8 cellular contexts compared by ENCODE assay signal in the genomic region with DNA sequence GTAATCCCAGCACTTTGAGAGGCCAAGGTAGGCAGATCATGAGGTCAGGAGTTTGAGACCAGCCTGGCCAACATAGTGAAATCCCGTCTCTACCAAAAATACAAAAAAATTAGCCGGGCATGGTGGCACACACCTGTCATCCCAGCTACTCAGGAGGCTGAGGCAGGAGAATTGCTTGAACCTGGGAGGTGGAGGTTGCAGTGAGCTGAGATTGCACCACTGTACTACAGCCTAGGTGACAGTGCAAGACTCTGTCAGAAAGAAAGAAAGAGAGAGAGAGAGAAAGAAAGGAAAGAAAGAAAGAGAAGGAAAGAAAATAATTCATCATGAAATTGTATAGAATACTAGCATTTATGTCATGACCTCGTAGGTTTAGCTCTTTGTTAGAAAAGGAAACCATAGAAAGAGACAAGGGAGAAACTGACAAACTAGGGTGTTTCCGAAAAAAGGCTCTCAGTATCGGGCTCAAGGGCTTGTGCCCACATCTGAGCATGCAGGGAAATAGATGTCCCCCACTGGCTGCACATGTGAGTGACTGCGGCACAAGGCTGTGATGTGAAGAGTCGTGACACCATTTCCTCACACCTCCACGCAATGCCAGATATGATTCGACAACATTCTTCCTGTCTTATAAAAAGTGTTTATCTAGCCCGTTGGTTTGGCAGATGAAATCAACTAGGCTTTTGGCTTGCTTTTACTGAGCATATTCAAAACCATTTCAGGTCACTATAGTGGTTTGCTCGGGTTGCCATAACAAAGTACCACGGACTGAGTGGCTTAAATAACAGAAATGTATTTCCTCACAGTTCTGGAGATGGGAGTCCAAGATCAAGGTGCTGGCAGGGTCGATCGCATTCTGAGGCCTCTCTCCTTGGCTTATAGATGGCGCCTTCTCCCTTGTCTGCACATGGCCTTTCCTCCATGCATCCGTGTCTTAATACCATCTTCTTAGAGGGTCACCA. TPM values are rescaled to one million over a fixed set of nuclear protein-coding genes. Genes with fewer than 3 reads are reported as not detected.
A peak's percentile ranks its signal among the peaks of the same experiment; 100 is the strongest.
DNase-seq lines count a peak whose midpoint lies in the region; ATAC-seq and TF ChIP-seq lines count a peak whose summit lies in the region.

No MANE protein-coding gene starts in this region.

- no peak overlapping the region for H4K8ac ChIP-seq in mesendoderm (ENCODE audit: low read depth, low read length)

- H3F3A ChIP-seq in SK-N-SH (replicated peaks; ENCODE audit: insufficient read depth): peaks cover 9% of the 10 kb centered on the region

- TF ChIP-seq RAD21 in SK-N-SH (IDR thresholded peaks at IDR 0.05; ENCODE audit: low read length): no peak

- TF ChIP-seq EP300 in SK-N-SH (IDR thresholded peaks at IDR 0.05; ENCODE audit: borderline replicate concordance in 1 of 2, low read depth in 1 of 2, low read length in 1 of 2): no peak

- peaks cover 31% of the 10 kb centered on the region for H3K36me3 Mint-ChIP-seq in activated B cell treated with CpG ODN at 0.5 μM for 24 hours (ENCODE audit: low read depth)

- H2AK5ac ChIP-seq in mesendoderm (ENCODE audit: low read length): no peak overlapping the region

- H3K9me2 ChIP-seq in SK-N-SH: no peaks in the 10 kb centered on the region

- H4K5ac ChIP-seq in mesendoderm (ENCODE audit: low read length): no peak overlapping the region

- H3K4ac ChIP-seq in mesendoderm (ENCODE audit: low read depth, low read length): no peak overlapping the region

- no peak overlapping the region for H2AFZ ChIP-seq in SK-N-SH (ENCODE audit: low read depth)

- peak; percentile 44 for DNase-seq in GF-D8 (lab: John Stamatoyannopoulos, UW)
- DNase-seq in activated B cell treated with CpG ODN at 0.5 μM for 24 hours: no peak
- DNase-seq in colonic mucosa: peak; percentile 37
- no peak for DNase-seq in SK-N-SH
- DNase-seq in mesendoderm: no peak
- DNase-seq in NCI-H345 (lab: John Stamatoyannopoulos, UW): no peak

- H3K79me2 ChIP-seq in SK-N-SH (ENCODE audit: insufficient read depth): no peaks in the 10 kb centered on the region
- no peaks in the 10 kb centered on the region for H3K79me2 ChIP-seq in mesendoderm (ENCODE audit: control insufficient read depth, insufficient read depth, low read length)

- H3K9me3 Mint-ChIP-seq in activated B cell treated with CpG ODN at 0.5 μM for 24 hours: no peaks in the 10 kb centered on the region

- WGBS in SK-N-SH (ENCODE audit: low lambda C conversion rate): 78% methylated on average over 16 of the region's 16 CpGs
- no CpG with 5 or more reads among the region's 16 CpGs for WGBS in mesendoderm (ENCODE audit: extremely low coverage, insufficient coverage, low lambda C conversion rate)

- ATAC-seq in HG02798 (IDR thresholded peaks at IDR 0.05; ENCODE audit: poor library complexity, unreplicated experiment): peak; percentile 41
- peak; percentile 32 for ATAC-seq in activated B cell treated with CpG ODN at 0.5 μM for 24 hours (ENCODE audit: low read depth)

- no peaks in the 10 kb centered on the region for H3K79me1 ChIP-seq in mesendoderm (ENCODE audit: low read length)

- POLR2A ChIA-PET in activated B cell treated with CpG ODN at 0.5 μM for 24 hours (lab: Charles Lee): interaction anchor here (0.6 to 3.4 kb wide), 4 partner anchors 32 to 211 kb away, joined by 3 to 19 read pairs (median 4); a partner anchor contains a TSS
- POLR2A ChIA-PET in SK-N-SH (lab: Yijun Ruan, JAX): no interaction called here

- peak overlapping the region; percentile 84 for H3K4me3 Mint-ChIP-seq in activated B cell treated with CpG ODN at 0.5 μM for 24 hours

- CTCF ChIA-PET in activated B cell treated with CpG ODN at 0.5 μM for 24 hours (lab: Charles Lee): interaction anchor here (0.9 to 8.5 kb wide), 2 partner anchors 84 to 134 kb away, joined by 3 to 169 read pairs; a partner anchor contains a TSS
- CTCF ChIA-PET in SK-N-SH (lab: Yijun Ruan, JAX): interaction anchor here (0.9 kb wide), 1 partner anchor 85 kb away, joined by 4 read pairs; no protein-coding TSS in a partner anchor

- H3K36me3 ChIP-seq in colonic mucosa (no peaks in the 10 kb centered on the region), skeletal muscle satellite cell (ENCODE audit: insufficient read depth, low read length) (peaks cover 11% of the 10 kb centered on the region), SK-N-SH (replicated peaks in 1 of 2; ENCODE audit: control insufficient read depth in 1 of 2, insufficient read depth in 2 of 2, low read length in 1 of 2) (no peaks in the 10 kb centered on the region), mesendoderm (ENCODE audit: control insufficient read depth, insufficient read depth, low read length) (no peaks in the 10 kb centered on the region)

- H3K27me3 ChIP-seq in colonic mucosa (no peaks in the 10 kb centered on the region), skeletal muscle satellite cell (ENCODE audit: control insufficient read depth, insufficient read depth, low read length) (no peaks in the 10 kb centered on the region), SK-N-SH (ENCODE audit: insufficient read depth) (no peaks in the 10 kb centered on the region), mesendoderm (ENCODE audit: insufficient read depth, low read length, poor library complexity) (no peaks in the 10 kb centered on the region)

- no peak overlapping the region for H3K18ac ChIP-seq in mesendoderm (ENCODE audit: low read length)

- no peak overlapping the region for H3K23ac ChIP-seq in mesendoderm (ENCODE audit: low read length)

- peak overlapping the region; percentile 72 for H3K4me2 ChIP-seq in skeletal muscle satellite cell (ENCODE audit: low read length)
- H3K4me2 ChIP-seq in SK-N-SH: no peak overlapping the region
- H3K4me2 ChIP-seq in mesendoderm (ENCODE audit: low read length): no peak overlapping the region

- H3K9ac ChIP-seq in colonic mucosa (ENCODE audit: low read depth in 2 of 2, low read length in 2 of 2) (peak overlapping the region; percentile 31 to 43), skeletal muscle satellite cell (ENCODE audit: low read depth, low read length) (peak overlapping the region; percentile 91), SK-N-SH (no peak overlapping the region), mesendoderm (ENCODE audit: low read length) (no peak overlapping the region)

- H2BK15ac ChIP-seq in mesendoderm (replicated peaks; ENCODE audit: low read depth): no peak overlapping the region

- peaks cover 63% of the 10 kb centered on the region for H3K4me1 Mint-ChIP-seq in activated B cell treated with CpG ODN at 0.5 μM for 24 hours

- H3K4me1 ChIP-seq in colonic mucosa: no peaks in the 10 kb centered on the region
- H3K4me1 ChIP-seq in skeletal muscle satellite cell (ENCODE audit: control insufficient read depth, insufficient read depth, low read length): peaks cover 44% of the 10 kb centered on the region
- no peaks in the 10 kb centered on the region for H3K4me1 ChIP-seq in SK-N-SH (ENCODE audit: control insufficient read depth in 1 of 2, insufficient read depth in 2 of 2, low read depth in 1 of 2, low read length in 1 of 2)
- H3K4me1 ChIP-seq in mesendoderm (ENCODE audit: control insufficient read depth, low read depth, low read length): peaks cover 3% of the 10 kb centered on the region

- intact Hi-C loops in activated B cell treated with CpG ODN at 0.5 μM for 24 hours (cut with micrococcal nuclease) (loop anchor here (1.0 to 10.0 kb wide), 7 partner anchors 29 to 758 kb away; a partner anchor contains a TSS), colonic mucosa (cut with DNase I) (loop anchor here (5.0 kb wide), 1 partner anchor 83 kb away; no protein-coding TSS in a partner anchor)

- H3K56ac ChIP-seq in mesendoderm (ENCODE audit: low read length): no peak overlapping the region

- H3K4me3 ChIP-seq in colonic mucosa: peak overlapping the region; percentile 34
- peak overlapping the region; percentile 72 for H3K4me3 ChIP-seq in skeletal muscle satellite cell (ENCODE audit: low read length)
- H3K4me3 ChIP-seq in SK-N-SH (ENCODE audit: low read depth in 2 of 2, low read length in 1 of 2): no peak overlapping the region
- no peak overlapping the region for H3K4me3 ChIP-seq in mesendoderm (ENCODE audit: low read length)

- peak overlapping the region; percentile 95 for H3K27ac Mint-ChIP-seq in activated B cell treated with CpG ODN at 0.5 μM for 24 hours

- H3K9me3 ChIP-seq in colonic mucosa (no peaks in the 10 kb centered on the region), skeletal muscle satellite cell (replicated peaks; ENCODE audit: low read length) (no peaks in the 10 kb centered on the region), SK-N-SH (no peaks in the 10 kb centered on the region)

- no peaks in the 10 kb centered on the region for H4K20me1 ChIP-seq in SK-N-SH (ENCODE audit: insufficient read depth)

- no peak overlapping the region for H2BK5ac ChIP-seq in mesendoderm (ENCODE audit: low read length)

- H3K27me3 Mint-ChIP-seq in activated B cell treated with CpG ODN at 0.5 μM for 24 hours: no peaks in the 10 kb centered on the region

- no peak for TF ChIP-seq CTCF in activated B cell treated with CpG ODN at 0.5 μM for 24 hours (IDR thresholded peaks at IDR 0.05)
- TF ChIP-seq CTCF in colonic mucosa (IDR thresholded peaks at IDR 0.05): no peak
- no peak for TF ChIP-seq CTCF in SK-N-SH (IDR thresholded peaks at IDR 0.05)

- no peak overlapping the region for H2BK120ac ChIP-seq in mesendoderm (ENCODE audit: low read depth, low read length)

- H3K27ac ChIP-seq in colonic mucosa (peak overlapping the region; percentile 81), SK-N-SH (ENCODE audit: low read depth in 2 of 2, low read length in 1 of 2) (no peak overlapping the region), mesendoderm (ENCODE audit: low read depth, low read length) (no peak overlapping the region)

TF ChIP-seq in SK-N-SH, 30 proteins besides CTCF, POLR2A, EP300 and RAD21 (continues in another document):
- TF ChIP-seq YY1 (IDR thresholded peaks at IDR 0.05; ENCODE audit: low read depth): no peak
- TF ChIP-seq MEF2A (IDR thresholded peaks at IDR 0.05; ENCODE audit: borderline replicate concordance, low read depth): no peak
- no peak for TF ChIP-seq EZH2phosphoT487 (IDR thresholded peaks at IDR 0.05; ENCODE audit: borderline replicate concordance, low read depth)
- TF ChIP-seq NRF1 (IDR thresholded peaks at IDR 0.05; ENCODE audit: low read depth, low read length): no peak

RNA-seq across cellular contexts. Expression of a gene that starts 2.0 kb away (rescaled TPM):
- total RNA-seq in activated B cell treated with CpG ODN at 0.5 μM for 24 hours: 91.4 and 95.5 TPM in 2 replicates
- total RNA-seq in colonic mucosa: 10 to 100 TPM; 14.3 to 57.8 TPM
- 183 and 286 TPM in 2 replicates for total RNA-seq in skeletal muscle satellite cell (2012; rRNA removed)
- 0.06 and 0.10 TPM in 2 replicates for polyA plus RNA-seq in SK-N-SH (2012; rRNA removed)
- polyA plus RNA-seq in SK-N-SH (2012; cell fraction: cytosol; rRNA removed): 0.07 TPM in 1 of 2 replicates, not detected in the other
- polyA plus RNA-seq in SK-N-SH (2012; cell fraction: nucleus; rRNA removed): 0.05 TPM in 1 of 2 replicates, not detected in the other
- 0.08 TPM for polyA plus RNA-seq in mesendoderm (2013, experiment 1 of 2)
- polyA plus RNA-seq in mesendoderm (2013, experiment 2 of 2): 0.06 TPM

RNA-seq across cellular contexts. Expression of a gene that starts 34.1 kb away (rescaled TPM):
- 25.9 and 29.5 TPM in 2 replicates for total RNA-seq in activated B cell treated with CpG ODN at 0.5 μM for 24 hours
- 10 to 100 TPM; 61.4 to 62.7 TPM for total RNA-seq in colonic mucosa
- total RNA-seq in skeletal muscle satellite cell (2012; rRNA removed): 19.0 and 32.7 TPM in 2 replicates
- 10.6 and 12.9 TPM in 2 replicates for polyA plus RNA-seq in SK-N-SH (2012; rRNA removed)
- polyA plus RNA-seq in SK-N-SH (2012; cell fraction: cytosol; rRNA removed): 22.1 and 30.9 TPM in 2 replicates
- 3.1 and 8.3 TPM in 2 replicates for polyA plus RNA-seq in SK-N-SH (2012; cell fraction: nucleus; rRNA removed)
- 31.3 TPM for polyA plus RNA-seq in mesendoderm (2013, experiment 1 of 2)
- polyA plus RNA-seq in mesendoderm (2013, experiment 2 of 2): 30.6 TPM

Comparison
In these comparisons a context has a peak if more than half of its experiments do, and no peak if none do; other contexts are left out.
1. DNase-seq: peak in GF-D8 (single experiment) and colonic mucosa (single experiment); none in activated B cell treated with CpG ODN at 0.5 μM for 24 hours (single experiment), SK-N-SH (single experiment), mesendoderm (single experiment) and NCI-H345 (single experiment).
2. H3K4me3 ChIP-seq: peak in colonic mucosa (single experiment) and skeletal muscle satellite cell (single experiment); none in SK-N-SH (0 of 2) and mesendoderm (single experiment).
3. H3K9ac ChIP-seq: peak in colonic mucosa (2 of 2) and skeletal muscle satellite cell (single experiment); none in SK-N-SH (single experiment) and mesendoderm (single experiment).